ENCODE assay signal across 1 cellular context in genomic region chr2:159893439-159893838, GRCh38.
TF ChIP-seq lines count a peak whose summit lies in the region.

No MANE protein-coding gene starts in this region.

TF ChIP-seq in GM12878, 131 proteins besides CTCF, POLR2A, EP300 and RAD21:
- TF ChIP-seq SMARCA5 (IDR thresholded peaks at IDR 0.05) (no peak), GATAD2B (conservative IDR thresholded peaks at IDR 0.05; ENCODE audit: low read depth) (no peak), POLR2AphosphoS2 (IDR thresholded peaks at IDR 0.05; ENCODE audit: low read depth, low read length) (no peak), CBX3 (IDR thresholded peaks at IDR 0.05; ENCODE audit: borderline replicate concordance, low read depth) (no peak), ASH2L (IDR thresholded peaks at IDR 0.05; ENCODE audit: borderline replicate concordance, low read depth) (no peak), SUZ12 (IDR thresholded peaks at IDR 0.05; ENCODE audit: unreplicated experiment) (no peak), EED (IDR thresholded peaks at IDR 0.05; ENCODE audit: low read depth) (peak; percentile 81), SPI1 (IDR thresholded peaks at IDR 0.05; ENCODE audit: borderline replicate concordance, insufficient read depth, low read depth, low read length) (peak; percentile 51; the same call in 1 of the 2 replicates), CREM (IDR thresholded peaks at IDR 0.05; ENCODE audit: low read depth) (no peak), E2F4 (IDR thresholded peaks at IDR 0.05; ENCODE audit: low read depth, low read length) (no peak), CUX1 (IDR thresholded peaks at IDR 0.05; ENCODE audit: insufficient replicate concordance, low read depth, low read length) (peak; percentile 0), NR2F1 (conservative IDR thresholded peaks at IDR 0.05) (0 out of 2 replicates have a peak, but pooled peaks have one; percentile 37), IKZF2 (IDR thresholded peaks at IDR 0.05) (peak; percentile 49 to 64; a peak in 3 of 4 replicates), RELA (IDR thresholded peaks at IDR 0.05; ENCODE audit: borderline replicate concordance, partially characterized antibody) (no peak), DPF2 (IDR thresholded peaks at IDR 0.05) (0 out of 2 replicates have a peak, but pooled peaks have one; percentile 25), ELK1 (IDR thresholded peaks at IDR 0.05; ENCODE audit: low read depth, low read length) (no peak), RBBP5 (conservative IDR thresholded peaks at IDR 0.05) (no peak), IKZF1 (conservative IDR thresholded peaks at IDR 0.05) (peak; percentile 78), HDGF (IDR thresholded peaks at IDR 0.05) (peak; percentile 94)
- TF ChIP-seq, protein P1, sequence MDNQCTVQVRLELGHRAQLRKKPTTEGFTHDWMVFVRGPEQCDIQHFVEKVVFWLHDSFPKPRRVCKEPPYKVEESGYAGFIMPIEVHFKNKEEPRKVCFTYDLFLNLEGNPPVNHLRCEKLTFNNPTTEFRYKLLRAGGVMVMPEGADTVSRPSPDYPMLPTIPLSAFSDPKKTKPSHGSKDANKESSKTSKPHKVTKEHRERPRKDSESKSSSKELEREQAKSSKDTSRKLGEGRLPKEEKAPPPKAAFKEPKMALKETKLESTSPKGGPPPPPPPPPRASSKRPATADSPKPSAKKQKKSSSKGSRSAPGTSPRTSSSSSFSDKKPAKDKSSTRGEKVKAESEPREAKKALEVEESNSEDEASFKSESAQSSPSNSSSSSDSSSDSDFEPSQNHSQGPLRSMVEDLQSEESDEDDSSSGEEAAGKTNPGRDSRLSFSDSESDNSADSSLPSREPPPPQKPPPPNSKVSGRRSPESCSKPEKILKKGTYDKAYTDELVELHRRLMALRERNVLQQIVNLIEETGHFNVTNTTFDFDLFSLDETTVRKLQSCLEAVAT (IDR thresholded peaks at IDR 0.05) = peak; percentile 47
